ENCODE assay signal across 8 cellular contexts in the genomic region with DNA sequence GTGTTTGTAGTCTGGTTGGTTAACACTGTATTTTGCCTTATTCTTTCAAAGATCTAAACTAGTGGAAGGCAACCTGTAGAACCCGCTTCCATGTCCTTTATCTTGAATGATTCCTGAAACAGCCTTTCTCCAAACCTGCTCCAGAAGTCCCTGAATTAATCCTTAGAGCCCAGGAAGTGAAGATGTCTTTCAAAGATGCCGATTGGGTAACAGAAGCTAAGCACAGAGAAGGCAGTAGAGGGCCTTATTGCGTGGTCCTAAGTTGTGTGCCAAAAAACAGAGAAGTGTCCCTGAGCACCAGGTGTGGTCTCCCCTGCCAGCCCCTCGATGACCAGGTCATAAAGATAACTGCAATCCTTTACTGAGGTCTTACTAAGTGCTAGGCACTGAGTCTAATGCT. TPM values are rescaled to one million over a fixed set of nuclear protein-coding genes. Genes with fewer than 3 reads are reported as not detected.
DNase-seq lines count a peak whose midpoint lies in the region; ATAC-seq and TF ChIP-seq lines count a peak whose summit lies in the region.

No MANE protein-coding gene starts in this region.

- H3K4me3 Mint-ChIP-seq in brain (peak overlapping the region; percentile 82 to 94 (median 88)), type B pancreatic cell (peak overlapping the region; percentile 95)

- H3K4me1 Mint-ChIP-seq in brain, result peaks cover 11% of the 10 kb centered on the region
- peaks cover 4% of the 10 kb centered on the region for H3K4me1 Mint-ChIP-seq in type B pancreatic cell (ENCODE audit: unreplicated experiment)

- peaks cover 21% of the 10 kb centered on the region for H3K27me3 Mint-ChIP-seq in brain
- peaks cover 14% of the 10 kb centered on the region for H3K27me3 Mint-ChIP-seq in type B pancreatic cell

- H3K27ac Mint-ChIP-seq in brain (peak overlapping the region; percentile 32 to 85 (median 77)), type B pancreatic cell (peak overlapping the region; percentile 69)

- no peaks in the 10 kb centered on the region for H3K36me3 Mint-ChIP-seq in brain
- H3K36me3 Mint-ChIP-seq in type B pancreatic cell, result peaks cover 3% of the 10 kb centered on the region

- H3K9me3 Mint-ChIP-seq in brain (peaks cover 0 to 6% (median 0%) of the 10 kb centered on the region in 5 experiments), type B pancreatic cell (no peaks in the 10 kb centered on the region)

- peak; percentile 18 for DNase-seq in AG08395 (ENCODE audit: low spot score)
- peak; percentile 52 for DNase-seq in NCI-H748 (lab: John Stamatoyannopoulos, UW; ENCODE audit: unreplicated experiment)
- peak; percentile 43 for DNase-seq in left kidney (ENCODE audit: low read depth, low spot score)
- no peak for DNase-seq in type B pancreatic cell (ENCODE audit: extremely low spot score, unreplicated experiment)
- DNase-seq in NCI-H446 treated with DMSO at 0.1 percent for 48 hours (lab: John Stamatoyannopoulos, UW), result no peak

- no peak for TF ChIP-seq CTCF in brain (conservative IDR thresholded peaks at IDR 0.05)
- no peak for TF ChIP-seq CTCF in type B pancreatic cell (conservative IDR thresholded peaks at IDR 0.05)

- ATAC-seq in GM18907 (IDR thresholded peaks at IDR 0.05; ENCODE audit: unreplicated experiment) (peak; percentile 31), HG03045 (IDR thresholded peaks at IDR 0.05; ENCODE audit: unreplicated experiment) (no peak)

RNA-seq across cellular contexts. Expression of a gene that starts 19.1 kb away (rescaled TPM):
- polyA plus RNA-seq in brain (ENCODE audit: insufficient read depth, low read depth, low replicate concordance), result 14.9 TPM
- 8.9 and 12.1 TPM in 2 replicates for total RNA-seq in type B pancreatic cell (ENCODE audit: low replicate concordance)

RNA-seq across cellular contexts. Expression of a gene that starts 24.9 kb away (rescaled TPM):
- 1.2 TPM for polyA plus RNA-seq in brain (ENCODE audit: insufficient read depth, low read depth, low replicate concordance)
- total RNA-seq in type B pancreatic cell (ENCODE audit: low replicate concordance), result 4.3 and 8.4 TPM in 2 replicates

RNA-seq across cellular contexts. Expression of a gene that starts 36.4 kb away (rescaled TPM):
- 15.2 TPM for polyA plus RNA-seq in brain (ENCODE audit: insufficient read depth, low read depth, low replicate concordance)
- total RNA-seq in type B pancreatic cell (ENCODE audit: low replicate concordance), result 22.1 and 37.5 TPM in 2 replicates

Comparison
In these comparisons a context has a peak if more than half of its experiments do, and no peak if none do; other contexts are left out.
1. DNase-seq: peak in AG08395 (single experiment), NCI-H748 (single experiment) and left kidney (single experiment); none in type B pancreatic cell (single experiment) and NCI-H446 treated with DMSO at 0.1 percent for 48 hours (single experiment).